ENCODE assay signal across 21 cellular contexts in genomic region chr11:112996924-112997323, GRCh38. TPM values are rescaled to one million over a fixed set of nuclear protein-coding genes. Genes with fewer than 3 reads are reported as not detected.
DNase-seq lines count a peak whose midpoint lies in the region; ATAC-seq, FAIRE-seq and TF ChIP-seq lines count a peak whose summit lies in the region.
"Had no signal": no experiment of that assay in that cellular context is flagged by ENCODE, and none has a peak within 500 bp of the region (broad histone marks: within the 10 kb centered on the region; RNA-seq: fewer than 3 reads in every experiment).

No MANE protein-coding gene starts in this region.

- H3K4me3 ChIP-seq in uterus, result no peak overlapping the region
- no peak overlapping the region for H3K4me3 ChIP-seq in CD8-positive, alpha-beta T cell (ENCODE audit: low read depth, low read length)
- H3K4me3 ChIP-seq: BLaER1, K562 had no signal

- no peak for DNase-seq in activated naive CD4-positive, alpha-beta T cell treated with anti-CD3 and anti-CD28 coated beads, Interleukin-2, amount 10 ng/mL, durations not matched to agents 7 days and 5 days
- no peak for DNase-seq in activated naive CD4-positive, alpha-beta T cell treated with anti-CD3 and anti-CD28 coated beads for 36 hours
- no peak for DNase-seq in mesothelial cell of epicardium (ENCODE audit: low spot score in 2 of 2, unreplicated experiment in 2 of 2)
- DNase-seq in uterus, result no peak
- no peak for DNase-seq in CD8-positive, alpha-beta T cell
- DNase-seq: 8988T; Calu3; CD4-positive, alpha-beta memory T cell; GOT3; H7; IMR-90 had no signal

- CTCF ChIA-PET in activated naive CD4-positive, alpha-beta T cell treated with anti-CD3 and anti-CD28 coated beads, Interleukin-2, amount 10 ng/mL, durations not matched to agents 7 days and 5 days (lab: Charles Lee), result no interaction called here
- CTCF ChIA-PET in activated naive CD4-positive, alpha-beta T cell treated with anti-CD3 and anti-CD28 coated beads for 36 hours (lab: Charles Lee), result no interaction called here
- CTCF ChIA-PET in CD8-positive, alpha-beta T cell (lab: Charles Lee), result no interaction called here

- H3K27ac Mint-ChIP-seq in activated naive CD4-positive, alpha-beta T cell treated with anti-CD3 and anti-CD28 coated beads, Interleukin-2, amount 10 ng/mL, durations not matched to agents 7 days and 5 days, result peak overlapping the region; percentile 26
- no peak overlapping the region for H3K27ac Mint-ChIP-seq in activated naive CD4-positive, alpha-beta T cell treated with anti-CD3 and anti-CD28 coated beads for 36 hours
- H3K27ac Mint-ChIP-seq in mesothelial cell of epicardium, result peak overlapping the region; percentile 44
- H3K27ac Mint-ChIP-seq in CD8-positive, alpha-beta T cell, result no peak overlapping the region
- H3K27ac Mint-ChIP-seq: CD14-positive monocyte; CD4-positive, alpha-beta memory T cell had no signal

- ATAC-seq in HG02884 (IDR thresholded peaks at IDR 0.05; ENCODE audit: unreplicated experiment), result no peak
- no peak for ATAC-seq in CD8-positive, alpha-beta T cell
- ATAC-seq in GM19463 (IDR thresholded peaks at IDR 0.05; ENCODE audit: unreplicated experiment), result no peak
- ATAC-seq: HCT116, K562 had no signal

- H3K4me1 Mint-ChIP-seq in activated naive CD4-positive, alpha-beta T cell treated with anti-CD3 and anti-CD28 coated beads, Interleukin-2, amount 10 ng/mL, durations not matched to agents 7 days and 5 days, result no peaks in the 10 kb centered on the region
- no peaks in the 10 kb centered on the region for H3K4me1 Mint-ChIP-seq in activated naive CD4-positive, alpha-beta T cell treated with anti-CD3 and anti-CD28 coated beads for 36 hours (ENCODE audit: low read depth)
- peaks cover 36% of the 10 kb centered on the region for H3K4me1 Mint-ChIP-seq in mesothelial cell of epicardium
- H3K4me1 Mint-ChIP-seq in CD8-positive, alpha-beta T cell (ENCODE audit: low read depth), result no peaks in the 10 kb centered on the region
- H3K4me1 Mint-ChIP-seq: CD14-positive monocyte; CD4-positive, alpha-beta memory T cell had no signal

- peak overlapping the region; percentile 7 to 33 for H3K27ac ChIP-seq in uterus
- no peak overlapping the region for H3K27ac ChIP-seq in CD8-positive, alpha-beta T cell (ENCODE audit: low read depth, low read length)
- H3K27ac ChIP-seq: BLaER1 had no signal

- no peaks in the 10 kb centered on the region for H3K36me3 ChIP-seq in uterus
- H3K36me3 ChIP-seq in CD8-positive, alpha-beta T cell (ENCODE audit: insufficient read depth, low read length), result no peaks in the 10 kb centered on the region
- H3K36me3 ChIP-seq: BLaER1 had no signal

- TF ChIP-seq POLR2A in uterus (IDR thresholded peaks at IDR 0.05), result no peak

- H3K9me3 ChIP-seq in uterus, result no peaks in the 10 kb centered on the region
- no peaks in the 10 kb centered on the region for H3K9me3 ChIP-seq in CD8-positive, alpha-beta T cell (ENCODE audit: low read length)
- H3K9me3 ChIP-seq: BLaER1 had no signal

- H3K27me3 Mint-ChIP-seq in activated naive CD4-positive, alpha-beta T cell treated with anti-CD3 and anti-CD28 coated beads, Interleukin-2, amount 10 ng/mL, durations not matched to agents 7 days and 5 days, result no peaks in the 10 kb centered on the region
- H3K27me3 Mint-ChIP-seq in activated naive CD4-positive, alpha-beta T cell treated with anti-CD3 and anti-CD28 coated beads for 36 hours (ENCODE audit: low read depth), result peaks cover 18% of the 10 kb centered on the region
- H3K27me3 Mint-ChIP-seq in mesothelial cell of epicardium (ENCODE audit: low read depth), result no peaks in the 10 kb centered on the region
- H3K27me3 Mint-ChIP-seq in CD8-positive, alpha-beta T cell (ENCODE audit: low read depth), result peaks cover 4% of the 10 kb centered on the region

- H3K4me3 Mint-ChIP-seq in activated naive CD4-positive, alpha-beta T cell treated with anti-CD3 and anti-CD28 coated beads, Interleukin-2, amount 10 ng/mL, durations not matched to agents 7 days and 5 days, result no peak overlapping the region
- no peak overlapping the region for H3K4me3 Mint-ChIP-seq in activated naive CD4-positive, alpha-beta T cell treated with anti-CD3 and anti-CD28 coated beads for 36 hours
- no peak overlapping the region for H3K4me3 Mint-ChIP-seq in mesothelial cell of epicardium
- H3K4me3 Mint-ChIP-seq in CD8-positive, alpha-beta T cell, result no peak overlapping the region
- H3K4me3 Mint-ChIP-seq: CD14-positive monocyte; CD4-positive, alpha-beta memory T cell had no signal

- no peaks in the 10 kb centered on the region for H3K36me3 Mint-ChIP-seq in activated naive CD4-positive, alpha-beta T cell treated with anti-CD3 and anti-CD28 coated beads, Interleukin-2, amount 10 ng/mL, durations not matched to agents 7 days and 5 days
- H3K36me3 Mint-ChIP-seq in activated naive CD4-positive, alpha-beta T cell treated with anti-CD3 and anti-CD28 coated beads for 36 hours (ENCODE audit: low read depth), result no peaks in the 10 kb centered on the region
- peaks cover 14% of the 10 kb centered on the region for H3K36me3 Mint-ChIP-seq in mesothelial cell of epicardium
- no peaks in the 10 kb centered on the region for H3K36me3 Mint-ChIP-seq in CD8-positive, alpha-beta T cell
- H3K36me3 Mint-ChIP-seq: CD14-positive monocyte; CD4-positive, alpha-beta memory T cell had no signal

- intact Hi-C loops in activated naive CD4-positive, alpha-beta T cell treated with anti-CD3 and anti-CD28 coated beads for 36 hours (cut with micrococcal nuclease), result no loop called here
- intact Hi-C loops in uterus (cut with DNase I; ENCODE audit: low total_unique reads), result no loop called here
- intact Hi-C loops in CD8-positive, alpha-beta T cell (cut with DNase I, micrococcal nuclease), result no loop called here

- peak; percentile 64 for FAIRE-seq in endometrium (lab: Jason Lieb, UNC)
- FAIRE-seq: G401.6, GM12891, HTR-8/SVneo, K562 had no signal

- H3K9me3 Mint-ChIP-seq in activated naive CD4-positive, alpha-beta T cell treated with anti-CD3 and anti-CD28 coated beads, Interleukin-2, amount 10 ng/mL, durations not matched to agents 7 days and 5 days, result no peaks in the 10 kb centered on the region
- no peaks in the 10 kb centered on the region for H3K9me3 Mint-ChIP-seq in activated naive CD4-positive, alpha-beta T cell treated with anti-CD3 and anti-CD28 coated beads for 36 hours
- peaks cover 18% of the 10 kb centered on the region for H3K9me3 Mint-ChIP-seq in mesothelial cell of epicardium
- H3K9me3 Mint-ChIP-seq in CD8-positive, alpha-beta T cell, result no peaks in the 10 kb centered on the region

- peaks cover 0 to 5% of the 10 kb centered on the region in 2 donors for H3K4me1 ChIP-seq in uterus
- no peaks in the 10 kb centered on the region for H3K4me1 ChIP-seq in CD8-positive, alpha-beta T cell (ENCODE audit: insufficient read depth, low read length)
- H3K4me1 ChIP-seq: BLaER1 had no signal

- TF ChIP-seq CTCF in mesothelial cell of epicardium (IDR thresholded peaks at IDR 0.05; ENCODE audit: unreplicated experiment) (no peak), uterus (IDR thresholded peaks at IDR 0.05) (no peak)
- TF ChIP-seq CTCF in CD8-positive, alpha-beta T cell (IDR thresholded peaks at IDR 0.05), result no peak

- POLR2A ChIA-PET in CD8-positive, alpha-beta T cell (lab: Charles Lee), result no interaction called here

- no peaks in the 10 kb centered on the region for H3K27me3 ChIP-seq in uterus
- H3K27me3 ChIP-seq in CD8-positive, alpha-beta T cell (ENCODE audit: insufficient read depth, low read length), result no peaks in the 10 kb centered on the region
- H3K27me3 ChIP-seq: BLaER1 had no signal

RNA-seq across cellular contexts. Expression of gene NCAM1, which starts 35.7 kb away (rescaled TPM):
- not detected for total RNA-seq in activated naive CD4-positive, alpha-beta T cell treated with anti-CD3 and anti-CD28 coated beads for 36 hours
- total RNA-seq in mesothelial cell of epicardium (137 to 141 TPM (median 139 TPM) in 3 replicates), uterus (100 to 1,000 TPM in 3 of 4 donors, 10 to 100 TPM in 1; 54.4 to 210 (median 171) TPM)
- under 1 TPM; 0.47 to 0.98 TPM for total RNA-seq in CD8-positive, alpha-beta T cell

Comparison
In these comparisons a context has a peak if more than half of its experiments do, and no peak if none do; other contexts are left out.
1. H3K27ac Mint-ChIP-seq: peak in activated naive CD4-positive, alpha-beta T cell treated with anti-CD3 and anti-CD28 coated beads, Interleukin-2, amount 10 ng/mL, durations not matched to agents 7 days and 5 days (single experiment) and mesothelial cell of epicardium (single experiment); none in activated naive CD4-positive, alpha-beta T cell treated with anti-CD3 and anti-CD28 coated beads for 36 hours (single experiment) and CD8-positive, alpha-beta T cell (single experiment).
2. RNA of gene NCAM1, which starts 35.7 kb away (total RNA-seq): 54.4 to 210 TPM in uterus and 137 to 141 TPM in mesothelial cell of epicardium; 0.47 to 0.98 TPM in CD8-positive, alpha-beta T cell and not detected in activated naive CD4-positive, alpha-beta T cell treated with anti-CD3 and anti-CD28 coated beads for 36 hours; every median in the first group is over 10 times any median in the second.